In genomic region chr13:47046706-47047105, GRCh38 we compare ENCODE assay signal across 1 cellular context.
TF ChIP-seq lines count a peak whose summit lies in the region.

No MANE protein-coding gene starts in this region.

TF ChIP-seq in SK-N-SH treated with all-trans-retinoic acid at 6 μM for 48 hours, 23 proteins besides CTCF, POLR2A, EP300 and RAD21 (continued from another document):
- TF ChIP-seq PATZ1 (CRISPR knock-in tag; IDR thresholded peaks at IDR 0.05; ENCODE audit: borderline replicate concordance) (no peak), ZNF565 (CRISPR knock-in tag; conservative IDR thresholded peaks at IDR 0.05; ENCODE audit: low read depth) (no peak)
